ENCODE assay signal across 8 cellular contexts in the genomic region with DNA sequence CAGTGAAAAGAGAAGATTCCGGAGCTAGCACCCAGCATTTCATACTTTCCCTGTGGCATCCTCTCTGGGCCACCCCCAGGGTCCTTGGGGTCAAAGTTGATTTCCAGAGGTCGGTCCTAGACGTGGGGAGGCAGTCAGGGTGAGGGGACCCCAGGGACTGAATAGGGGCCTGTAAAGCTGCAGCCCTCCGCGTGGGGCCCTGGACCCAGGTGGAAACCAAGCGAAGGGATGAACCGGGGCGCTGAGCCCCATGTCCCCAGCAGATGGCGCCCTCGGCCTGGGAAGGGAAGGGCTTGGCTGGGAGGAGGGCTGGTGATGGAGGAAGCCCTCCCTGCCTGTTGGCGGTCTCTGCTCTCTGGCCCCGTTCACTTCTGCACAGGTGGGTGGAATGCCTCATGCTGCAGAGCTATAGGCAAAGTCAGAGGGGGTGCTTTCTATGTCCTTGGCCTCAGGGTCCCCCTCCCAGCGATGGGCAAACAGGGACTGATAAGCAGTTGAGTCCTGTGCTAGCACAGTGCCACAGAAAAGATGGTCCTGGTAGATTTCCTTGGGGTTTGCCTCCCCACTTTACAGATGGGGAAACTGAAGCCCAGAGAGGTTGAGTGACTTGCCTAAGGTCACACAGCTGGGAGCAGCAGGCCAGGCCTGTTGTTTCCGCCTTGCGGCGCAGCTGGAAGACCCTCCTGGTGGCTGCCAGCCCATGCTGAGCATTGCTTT.
DNase-seq lines count a peak whose midpoint lies in the region; ATAC-seq and TF ChIP-seq lines count a peak whose summit lies in the region.

No MANE protein-coding gene starts in this region.

- H4K20me1 ChIP-seq in OCI-LY3 (ENCODE audit: insufficient read depth, low read length): no peaks in the 10 kb centered on the region

- no peaks in the 10 kb centered on the region for H3K4me1 ChIP-seq in OCI-LY3 (ENCODE audit: low read length)

- peak; percentile 67 for ATAC-seq in stimulated activated naive CD8-positive, alpha-beta T cell treated with anti-CD3 and anti-CD28 coated beads, Interleukin-15, Interleukin-2, amounts not matched to agents 100 U/mL and 50 U/mL, for 24 hours
- ATAC-seq in GM21390 (IDR thresholded peaks at IDR 0.05; ENCODE audit: unreplicated experiment): no peak

- H3K27ac ChIP-seq in OCI-LY3 (ENCODE audit: low read length): no peak overlapping the region

- CTCF ChIA-PET in HEK293T (lab: Yijun Ruan, JAX): interaction anchor here (0.6 to 1.2 kb wide), 5 partner anchors 11 to 189 kb away, joined by 3 to 5 read pairs (median 3); no protein-coding TSS in a partner anchor

- H3K9me3 ChIP-seq in OCI-LY3 (ENCODE audit: insufficient read depth, low read length): no peaks in the 10 kb centered on the region

- no peak overlapping the region for H3K4me3 ChIP-seq in OCI-LY3 (ENCODE audit: low read length)

- H3K9ac ChIP-seq in OCI-LY3 (ENCODE audit: low read length): no peak overlapping the region

- no peaks in the 10 kb centered on the region for H3K36me3 ChIP-seq in OCI-LY3 (replicated peaks; ENCODE audit: low read depth, low read length)

- no peaks in the 10 kb centered on the region for H3K9me3 Mint-ChIP-seq in nephron

- H3K4me1 Mint-ChIP-seq in nephron: peaks cover 41% of the 10 kb centered on the region

- POLR2A ChIA-PET in HEK293T (lab: Yijun Ruan, JAX): no interaction called here

- 0 out of 2 replicates have a peak overlapping the region, but pooled peaks have one; percentile 40 for H3K4me2 ChIP-seq in OCI-LY3 (ENCODE audit: low read length)

- peak; percentile 78 for DNase-seq in CD1c-positive myeloid dendritic cell (ENCODE audit: extremely low spot score)
- DNase-seq in HEK293T (ENCODE audit: extremely low spot score): peak; percentile 88
- peak; percentile 84 for DNase-seq in activated T-cell treated with anti-CD3 and anti-CD28 coated beads, Interleukin-2, amount 50 U/mL, for 48 hours
- peak; percentile 30 for DNase-seq in fibroblast of gingiva (ENCODE audit: low read depth)
- peak; percentile 87 for DNase-seq in stimulated activated naive CD8-positive, alpha-beta T cell treated with anti-CD3 and anti-CD28 coated beads, Interleukin-15, Interleukin-2, amounts not matched to agents 100 U/mL and 50 U/mL, for 24 hours

- peaks cover 10% of the 10 kb centered on the region; the same call in 1 of the 2 replicates for H3K27me3 ChIP-seq in OCI-LY3 (ENCODE audit: low read depth, low read length)

- H3K79me2 ChIP-seq in OCI-LY3 (ENCODE audit: low read length): no peaks in the 10 kb centered on the region

- peaks cover 9% of the 10 kb centered on the region for H3K27me3 Mint-ChIP-seq in nephron (ENCODE audit: low read depth)

- H3K4me3 Mint-ChIP-seq in nephron: no peak overlapping the region

- H3K36me3 Mint-ChIP-seq in nephron (ENCODE audit: low read depth): no peaks in the 10 kb centered on the region

- TF ChIP-seq CTCF in OCI-LY3 (IDR thresholded peaks at IDR 0.05; ENCODE audit: low read depth, low read length) (peak; percentile 89), nephron (IDR thresholded peaks at IDR 0.05; ENCODE audit: unreplicated experiment in 3 of 3) (peak; percentile 92 to 96 (median 93))

- no peak overlapping the region for H3K27ac Mint-ChIP-seq in nephron

- H2AFZ ChIP-seq in OCI-LY3 (ENCODE audit: low read depth, low read length): peak overlapping the region; percentile 54; the same call in 1 of the 2 replicates

TF ChIP-seq in HEK293T, 16 proteins besides CTCF, POLR2A, EP300 and RAD21:
- no peak for TF ChIP-seq NFRKB (IDR thresholded peaks at IDR 0.05)
- TF ChIP-seq SP1 (IDR thresholded peaks at IDR 0.05): no peak
- no peak for TF ChIP-seq FOXK2 (IDR thresholded peaks at IDR 0.05)
- TF ChIP-seq TARDBP (IDR thresholded peaks at IDR 0.05): no peak
- TF ChIP-seq L3MBTL2 (conservative IDR thresholded peaks at IDR 0.05): no peak
- TF ChIP-seq SUZ12 (IDR thresholded peaks at IDR 0.05): no peak
- TF ChIP-seq ARNT (IDR thresholded peaks at IDR 0.05): no peak

Comparison
In these comparisons a context has a peak if more than half of its experiments do, and no peak if none do; other contexts are left out.
1. DNase-seq: peak in every context shown above with its lines; median percentile 88 in HEK293T; 87 in stimulated activated naive CD8-positive, alpha-beta T cell treated with anti-CD3 and anti-CD28 coated beads, Interleukin-15, Interleukin-2, amounts not matched to agents 100 U/mL and 50 U/mL, for 24 hours; 84 in activated T-cell treated with anti-CD3 and anti-CD28 coated beads, Interleukin-2, amount 50 U/mL, for 48 hours; 78 in CD1c-positive myeloid dendritic cell; 30 in fibroblast of gingiva.